36 cellular contexts compared by ENCODE assay signal in the genomic region with DNA sequence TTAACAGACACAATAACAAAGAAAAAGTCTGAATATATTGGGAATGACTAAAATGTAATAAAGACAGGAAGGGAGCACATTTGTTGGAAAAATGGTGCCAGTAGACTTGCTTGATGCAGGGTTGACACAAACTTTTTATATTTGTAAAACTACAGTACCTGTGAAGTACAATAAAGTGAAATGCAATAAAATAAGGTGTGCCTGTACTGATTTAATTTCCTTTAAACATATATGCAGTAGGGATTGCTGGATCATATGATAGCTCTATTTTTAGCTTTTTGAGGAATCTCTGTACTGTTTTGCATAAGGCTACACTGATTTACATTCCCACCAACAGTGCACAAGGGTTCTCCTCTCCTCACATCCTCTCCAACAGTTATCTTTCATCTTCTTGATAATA. TPM values are rescaled to one million over a fixed set of nuclear protein-coding genes. Genes with fewer than 3 reads are reported as not detected.
"Had no signal": no experiment of that assay in that cellular context is flagged by ENCODE, and none has a peak within 500 bp of the region (broad histone marks: within the 10 kb centered on the region; RNA-seq: fewer than 3 reads in every experiment).

No MANE protein-coding gene starts in this region.

- H3K36me3 ChIP-seq: adrenal gland, ascending aorta, brain microvascular endothelial cell, breast epithelium, cardiac muscle cell had no signal

- DNase-seq: activated effector memory CD4-positive, alpha-beta T cell treated with anti-CD3 and anti-CD28 coated beads, Interleukin-2, amount 50 U/mL, for 16 hours; activated effector memory CD4-positive, alpha-beta T cell treated with Interleukin-2 at 50 U/mL for 16 hours; activated gamma-delta T cell; activated gamma-delta T cell treated with Interleukin-2 at 50 U/mL for 16 hours; activated naive CD4-positive, alpha-beta T cell; activated naive CD4-positive, alpha-beta T cell treated with anti-CD3 and anti-CD28 coated beads for 36 hours; activated naive CD4-positive, alpha-beta T cell treated with anti-CD3 and anti-CD28 coated beads, Interleukin-2, amount 10 ng/mL, durations not matched to agents 7 days and 5 days; activated naive CD4-positive, alpha-beta T cell treated with Interleukin-2 at 50 U/mL for 16 hours; activated naive CD8-positive, alpha-beta T cell treated with anti-CD3 and anti-CD28 coated beads for 36 hours; activated naive CD8-positive, alpha-beta T cell treated with anti-CD3 and anti-CD28 coated beads, Interleukin-2, amount 10 ng/mL, durations not matched to agents 7 days and 5 days; activated naive CD8-positive, alpha-beta T cell treated with anti-CD3 and anti-CD28 coated beads, Interleukin-2, amount 50 U/mL, for 24 hours; activated T-cell treated with anti-CD3 and anti-CD28 coated beads, Interleukin-2, amount 50 U/mL, for 1 hour; activated T-cell treated with anti-CD3 and anti-CD28 coated beads, Interleukin-2, amount 50 U/mL, for 24 hours; activated T-cell treated with anti-CD3 and anti-CD28 coated beads, Interleukin-2, amount 50 U/mL, for 4 hours; activated T-cell treated with anti-CD3 and anti-CD28 coated beads, Interleukin-2, amount 50 U/mL, for 48 hours; activated T-cell treated with anti-CD3 and anti-CD28 coated beads, Interleukin-2, amount 50 U/mL, for 72 hours; adrenal gland; amniotic stem cell; amygdala; anterior cingulate cortex; aorta; body of pancreas; brain microvascular endothelial cell; caudate nucleus; central memory CD4-positive, alpha-beta T cell; cerebellar nuclear complex had no signal

- H3K9me3 ChIP-seq: adrenal gland, ascending aorta, body of pancreas, breast epithelium had no signal

- H3K4me1 ChIP-seq: adrenal gland, ascending aorta, body of pancreas, breast epithelium had no signal

- H3K27me3 ChIP-seq: adrenal gland, ascending aorta, body of pancreas, brain microvascular endothelial cell, breast epithelium, cardiac muscle cell had no signal

- ATAC-seq: activated naive CD4-positive, alpha-beta T cell treated with anti-CD3 and anti-CD28 coated beads, Interleukin-2, amount 50 U/mL, for 72 hours; activated naive CD8-positive, alpha-beta T cell treated with anti-CD3 and anti-CD28 coated beads, Interleukin-2, amount 50 U/mL, for 24 hours; activated T-cell treated with anti-CD3 and anti-CD28 coated beads, Interleukin-2, amount 50 U/mL, for 4 hours; activated T-cell treated with anti-CD3 and anti-CD28 coated beads, Interleukin-2, amount 50 U/mL, for 72 hours; activated T-helper 17 cell treated with anti-CD3 and anti-CD28 coated beads, Interleukin-2, amount 50 U/mL, for 72 hours; body of pancreas had no signal

- H3K27ac ChIP-seq: adrenal gland, ascending aorta, body of pancreas, brain microvascular endothelial cell, breast epithelium, cardiac muscle cell had no signal

- H3K4me3 ChIP-seq: adrenal gland, ascending aorta, body of pancreas, breast epithelium, cardiac muscle cell had no signal

RNA-seq across cellular contexts. Expression of gene GLYATL2, which starts 12.3 kb away (rescaled TPM):
- total RNA-seq: activated naive CD4-positive, alpha-beta T cell treated with anti-CD3 and anti-CD28 coated beads for 36 hours; activated naive CD4-positive, alpha-beta T cell treated with anti-CD3 and anti-CD28 coated beads, Interleukin-2, amount 50 U/mL, for 72 hours; activated naive CD8-positive, alpha-beta T cell treated with anti-CD3 and anti-CD28 coated beads for 36 hours; activated naive CD8-positive, alpha-beta T cell treated with anti-CD3 and anti-CD28 coated beads, Interleukin-2, amount 10 ng/mL, durations not matched to agents 7 days and 5 days; activated T-cell treated with anti-CD3 and anti-CD28 coated beads, Interleukin-2, amount 50 U/mL, for 4 hours; activated T-cell treated with anti-CD3 and anti-CD28 coated beads, Interleukin-2, amount 50 U/mL, for 72 hours; activated T-helper 1 cell treated with anti-CD3 and anti-CD28 coated beads, Interleukin-12 subunit alpha, Interleukin-12 subunit beta, Interleukin-2, Interleukin-4 antibody, amounts not matched to agents 30 ng/mL and 10 ng/mL and 1 ng/mL, durations not matched to agents 14 hours and 24 hours and 36 hours; activated T-helper 17 cell treated with anti-CD3 and anti-CD28 coated beads, Interleukin-2, amount 50 U/mL, for 72 hours; activated T-helper 2 cell treated with anti-CD3 and anti-CD28 coated beads, Interferon-gamma antibody, Interleukin-2, Interleukin-4, amounts not matched to agents 10 μg/mL and 5 μg/mL and 100 μg/mL, durations not matched to agents 14 hours and 24 hours and 36 hours; adrenal gland; ascending aorta; astrocyte; body of pancreas; bronchial epithelial cell; cardiac muscle cell had no signal
- polyA plus RNA-seq: adipose tissue, aorta, cardiac muscle cell had no signal
